In genomic region chr1:212453156-212453857, GRCh38 we compare ENCODE assay signal across 21 cellular contexts. TPM values are rescaled to one million over a fixed set of nuclear protein-coding genes. Genes with fewer than 3 reads are reported as not detected.
DNase-seq lines count a peak whose midpoint lies in the region; ATAC-seq and TF ChIP-seq lines count a peak whose summit lies in the region.
"Had no signal": no experiment of that assay in that cellular context is flagged by ENCODE, and none has a peak within 500 bp of the region (broad histone marks: within the 10 kb centered on the region; RNA-seq: fewer than 3 reads in every experiment).

No MANE protein-coding gene starts in this region.

- H3K4me3 ChIP-seq in BLaER1 treated with 17β-estradiol and CSF1 and Interleukin-3, amounts not matched to agents 10 nM and 100 nM = no peak overlapping the region
- H3K4me3 ChIP-seq in right cardiac atrium (ENCODE audit: low read length) = no peak overlapping the region
- peak overlapping the region in 1 of 3 donors; percentile 22 for H3K4me3 ChIP-seq in skeletal muscle tissue (ENCODE audit: low read length in 3 of 3)
- H3K4me3 ChIP-seq in adrenal gland = no peak overlapping the region
- H3K4me3 ChIP-seq: A549, breast epithelium, tibial nerve had no signal

- intact Hi-C loops in right cardiac atrium (cut with DNase I) (loop anchor here in 3 of 4 donors (10.0 kb wide), 4 partner anchors 79 to 759 kb away; no protein-coding TSS in a partner anchor), adrenal gland (cut with DNase I) (loop anchor here (5.0 to 10.0 kb wide), 4 partner anchors 76 to 769 kb away; no protein-coding TSS in a partner anchor)

- DNase-seq in chondrocyte (ENCODE audit: low spot score) (peak; percentile 76), right cardiac atrium (no peak), adrenal gland (no peak)
- DNase-seq in stimulated activated naive B cell treated with anti-CD40 and anti-IgM and Interleukin-4, amounts not matched to agents 10 μg/mL and 1 μg/mL and 100 μg/mL, for 72 hours = no peak
- DNase-seq: activated CD4-positive, alpha-beta T cell treated with anti-CD3 and anti-CD28 coated beads for 1 hour; COR-L47; DMS79 treated with DMSO at 0.1 percent for 48 hours; NCI-H1048; NCI-H1930; NCI-H526 treated with DMSO at 0.1 percent for 48 hours; stimulated activated CD4-positive, alpha-beta T cell treated with anti-CD3 and anti-CD28 coated beads, Interleukin-4, amount 100 ng/mL, for 1 hour; stimulated activated naive CD4-positive, alpha-beta T cell treated with Interleukin-2 at 50 U/mL for 16 hours had no signal

- TF ChIP-seq POLR2A in adrenal gland (IDR thresholded peaks at IDR 0.05) = no peak

- TF ChIP-seq CTCF in chondrocyte (IDR thresholded peaks at IDR 0.05) (no peak), adrenal gland (IDR thresholded peaks at IDR 0.05) (no peak)

- peaks cover 20 to 65% (median 52%) of the 10 kb centered on the region in 10 experiments for H3K4me1 ChIP-seq in BLaER1 treated with 17β-estradiol and CSF1 and Interleukin-3, amounts not matched to agents 10 nM and 100 nM
- H3K4me1 ChIP-seq in right cardiac atrium (ENCODE audit: control insufficient read depth, insufficient read depth, low read length) (peaks cover 3% of the 10 kb centered on the region), skeletal muscle tissue (ENCODE audit: control insufficient read depth in 3 of 3, insufficient read depth in 3 of 3, low read length in 3 of 3) (peaks cover 53 to 66% (median 65%) of the 10 kb centered on the region in 3 donors), adrenal gland (replicated peaks in 1 of 2) (no peaks in the 10 kb centered on the region)
- H3K4me1 ChIP-seq: A549, breast epithelium had no signal

- H3K4me3 Mint-ChIP-seq in chondrocyte (ENCODE audit: unreplicated experiment) = no peak overlapping the region
- no peak overlapping the region for H3K4me3 Mint-ChIP-seq in stimulated activated naive B cell treated with anti-CD40 and anti-IgM and Interleukin-4, amounts not matched to agents 10 μg/mL and 1 μg/mL and 100 μg/mL, for 72 hours
- H3K4me3 Mint-ChIP-seq: dendritic cell treated with granulocyte-macrophage colony-stimulating factor and Interleukin-4, amounts not matched to agents 40 ng/mL and 50 ng/mL, for 4 days; T-helper 1 cell treated with Interleukin-12 subunit alpha and Interleukin-12 subunit beta and Interleukin-4 antibody, amounts not matched to agents 30 μg/mL and 1 μg/mL, for 36 hours had no signal

- no peaks in the 10 kb centered on the region for H3K27me3 ChIP-seq in BLaER1 treated with 17β-estradiol and CSF1 and Interleukin-3, amounts not matched to agents 10 nM and 100 nM
- H3K27me3 ChIP-seq in right cardiac atrium (ENCODE audit: control insufficient read depth, insufficient read depth) (no peaks in the 10 kb centered on the region), skeletal muscle tissue (ENCODE audit: control insufficient read depth in 3 of 3, insufficient read depth in 3 of 3, low read length in 3 of 3) (no peaks in the 10 kb centered on the region), adrenal gland (no peaks in the 10 kb centered on the region)
- H3K27me3 ChIP-seq: breast epithelium, tibial nerve had no signal

- H3K9me3 Mint-ChIP-seq in chondrocyte (ENCODE audit: low read depth) = peaks cover 5% of the 10 kb centered on the region
- no peaks in the 10 kb centered on the region for H3K9me3 Mint-ChIP-seq in stimulated activated naive B cell treated with anti-CD40 and anti-IgM and Interleukin-4, amounts not matched to agents 10 μg/mL and 1 μg/mL and 100 μg/mL, for 72 hours
- H3K9me3 Mint-ChIP-seq: T-helper 1 cell treated with Interleukin-12 subunit alpha and Interleukin-12 subunit beta and Interleukin-4 antibody, amounts not matched to agents 30 μg/mL and 1 μg/mL, for 36 hours had no signal

- WGBS in right cardiac atrium = 49% methylated on average over 12 of the region's 12 CpGs
- 84 to 94% (median 87%) methylated on average over 12 of the region's 12 CpGs for WGBS in adrenal gland, 4 donors

- peak overlapping the region in 4 of 11 experiments; percentile 4 to 50 (median 34); a peak in 4 of 22 replicates for H3K27ac ChIP-seq in BLaER1 treated with 17β-estradiol and CSF1 and Interleukin-3, amounts not matched to agents 10 nM and 100 nM
- H3K27ac ChIP-seq in right cardiac atrium (ENCODE audit: low read length) = peak overlapping the region; percentile 2
- peak overlapping the region; percentile 58 for H3K27ac ChIP-seq in skeletal muscle tissue (ENCODE audit: low read depth, low read length)
- no peak overlapping the region for H3K27ac ChIP-seq in adrenal gland
- H3K27ac ChIP-seq: A549 had no signal

- ATAC-seq in right cardiac atrium = peak; percentile 42 to 44
- no peak for ATAC-seq in GM21717 (IDR thresholded peaks at IDR 0.05; ENCODE audit: unreplicated experiment)
- ATAC-seq in stimulated activated naive B cell treated with anti-CD40 and anti-IgM and Interleukin-4, amounts not matched to agents 10 μg/mL and 1 μg/mL and 100 μg/mL, for 72 hours (replicated peaks) = no peak
- ATAC-seq in HG03565 (IDR thresholded peaks at IDR 0.05; ENCODE audit: unreplicated experiment) = no peak
- ATAC-seq: A549 had no signal

- H3K9ac ChIP-seq in BLaER1 treated with 17β-estradiol and CSF1 and Interleukin-3, amounts not matched to agents 10 nM and 100 nM = peak overlapping the region in 3 of 11 experiments; percentile 12 to 27 (median 16); a peak in 1 of 22 replicates
- peak overlapping the region in 2 of 3 donors; percentile 24 to 45 for H3K9ac ChIP-seq in skeletal muscle tissue (ENCODE audit: low read depth in 1 of 3, low read length in 3 of 3)

- H3K27ac Mint-ChIP-seq in chondrocyte (ENCODE audit: unreplicated experiment) = peak overlapping the region; percentile 47
- no peak overlapping the region for H3K27ac Mint-ChIP-seq in stimulated activated naive B cell treated with anti-CD40 and anti-IgM and Interleukin-4, amounts not matched to agents 10 μg/mL and 1 μg/mL and 100 μg/mL, for 72 hours
- H3K27ac Mint-ChIP-seq: dendritic cell treated with granulocyte-macrophage colony-stimulating factor and Interleukin-4, amounts not matched to agents 40 ng/mL and 50 ng/mL, for 4 days; T-helper 1 cell treated with Interleukin-12 subunit alpha and Interleukin-12 subunit beta and Interleukin-4 antibody, amounts not matched to agents 30 μg/mL and 1 μg/mL, for 36 hours had no signal

- H3K4me2 ChIP-seq in BLaER1 treated with 17β-estradiol and CSF1 and Interleukin-3, amounts not matched to agents 10 nM and 100 nM = peak overlapping the region in 10 of 11 experiments; percentile 39 to 80 (median 68); a peak in 19 of 22 replicates
- H3K4me2 ChIP-seq: A549 had no signal

- H4K20me1 ChIP-seq in BLaER1 treated with 17β-estradiol and CSF1 and Interleukin-3, amounts not matched to agents 10 nM and 100 nM = peaks cover 0 to 10% (median 0%) of the 10 kb centered on the region in 11 experiments; a peak in 1 of 22 replicates

- H3K9me3 ChIP-seq in BLaER1 treated with 17β-estradiol and CSF1 and Interleukin-3, amounts not matched to agents 10 nM and 100 nM (replicated peaks in 1 of 11) = peaks cover 5 to 8% (median 7%) of the 10 kb centered on the region in 11 experiments; a peak in 18 of 22 replicates
- H3K9me3 ChIP-seq in right cardiac atrium (ENCODE audit: control insufficient read depth, low read length) (no peaks in the 10 kb centered on the region), skeletal muscle tissue (ENCODE audit: control insufficient read depth in 3 of 3, low read length in 3 of 3) (no peaks in the 10 kb centered on the region), adrenal gland (replicated peaks in 1 of 3) (no peaks in the 10 kb centered on the region)
- H3K9me3 ChIP-seq: breast epithelium had no signal

- no peaks in the 10 kb centered on the region for H3K27me3 Mint-ChIP-seq in chondrocyte (ENCODE audit: low read depth)
- no peaks in the 10 kb centered on the region for H3K27me3 Mint-ChIP-seq in stimulated activated naive B cell treated with anti-CD40 and anti-IgM and Interleukin-4, amounts not matched to agents 10 μg/mL and 1 μg/mL and 100 μg/mL, for 72 hours

- H3K36me3 Mint-ChIP-seq in chondrocyte (ENCODE audit: low read depth) = no peaks in the 10 kb centered on the region
- peaks cover 0 to 9% of the 10 kb centered on the region in 2 donors for H3K36me3 Mint-ChIP-seq in stimulated activated naive B cell treated with anti-CD40 and anti-IgM and Interleukin-4, amounts not matched to agents 10 μg/mL and 1 μg/mL and 100 μg/mL, for 72 hours

- peaks cover 17% of the 10 kb centered on the region for H3K4me1 Mint-ChIP-seq in chondrocyte (ENCODE audit: low read depth)
- peaks cover 7 to 23% of the 10 kb centered on the region in 2 donors for H3K4me1 Mint-ChIP-seq in stimulated activated naive B cell treated with anti-CD40 and anti-IgM and Interleukin-4, amounts not matched to agents 10 μg/mL and 1 μg/mL and 100 μg/mL, for 72 hours

- H3K36me3 ChIP-seq in BLaER1 treated with 17β-estradiol and CSF1 and Interleukin-3, amounts not matched to agents 10 nM and 100 nM = 0 out of 22 replicates have a peak, but pooled peaks cover 0 to 4% (median 0%) of the 10 kb centered on the region in 11 experiments
- H3K36me3 ChIP-seq in skeletal muscle tissue (ENCODE audit: control insufficient read depth in 3 of 3, insufficient read depth in 3 of 3, low read length in 3 of 3) = no peaks in the 10 kb centered on the region
- no peaks in the 10 kb centered on the region for H3K36me3 ChIP-seq in adrenal gland (replicated peaks in 1 of 2)
- H3K36me3 ChIP-seq: breast epithelium had no signal

RNA-seq across cellular contexts. Expression of gene NENF, which starts 20.6 kb away (rescaled TPM):
- 48.6 to 55.0 TPM (median 50.1 TPM) in 3 replicates for total RNA-seq in chondrocyte
- total RNA-seq in right cardiac atrium = 100 to 1,000 TPM in 3 of 4 donors, 10 to 100 TPM in 1; 99.4 to 117 (median 104) TPM
- polyA plus RNA-seq in right cardiac atrium = 121 TPM
- 88.2 TPM for total RNA-seq in skeletal muscle tissue
- total RNA-seq in adrenal gland = 100 to 1,000 TPM in 2 of 8 donors, 10 to 100 TPM in 6; 57.4 to 226 (median 82.2) TPM
- 100 to 1,000 TPM in 2 of 3 donors, 10 to 100 TPM in 1; 47.3 to 165 (median 103) TPM for polyA plus RNA-seq in adrenal gland

RNA-seq across cellular contexts. Expression of gene PACC1, which starts 38.6 kb away (rescaled TPM):
- total RNA-seq in chondrocyte (7.6 to 11.2 TPM (median 9.7 TPM) in 3 replicates), right cardiac atrium (1 to 10 TPM; 3.2 to 4.9 (median 4.3) TPM), skeletal muscle tissue (5.7 TPM), adrenal gland (1 to 10 TPM; 2.4 to 7.6 (median 6.0) TPM)
- polyA plus RNA-seq in right cardiac atrium (2.3 TPM), adrenal gland (1 to 10 TPM; 1.9 to 4.1 (median 1.9) TPM)

Comparison
In these comparisons a context has a peak if more than half of its experiments do, and no peak if none do; other contexts are left out.
1. H3K27ac ChIP-seq: peak in right cardiac atrium (single experiment) and skeletal muscle tissue (single experiment); none in adrenal gland (0 of 5).
2. ATAC-seq: peak in right cardiac atrium (2 of 2); none in GM21717 (single experiment), stimulated activated naive B cell treated with anti-CD40 and anti-IgM and Interleukin-4, amounts not matched to agents 10 μg/mL and 1 μg/mL and 100 μg/mL, for 72 hours (0 of 2) and HG03565 (single experiment).